Comparison of ENCODE assay signal across 21 cellular contexts in the genomic region with DNA sequence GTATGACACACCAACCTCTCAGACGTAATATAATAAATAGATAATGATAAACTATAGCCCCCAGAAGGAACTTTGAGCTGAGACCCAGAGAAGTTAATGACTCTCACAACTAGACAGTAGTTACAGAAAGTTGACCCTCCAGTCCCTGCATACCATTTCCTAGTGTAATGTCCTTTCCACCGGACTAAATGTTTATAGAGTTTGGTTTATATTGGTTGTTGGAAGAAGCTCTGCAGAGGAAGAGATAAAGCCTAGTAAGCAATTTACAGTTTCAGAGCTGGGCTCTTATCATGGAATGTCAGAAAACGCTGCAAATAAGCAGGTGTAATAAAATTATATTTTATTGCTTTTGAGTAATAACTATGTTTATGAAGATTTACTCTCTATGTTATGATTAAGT.
"Had no signal": no experiment of that assay in that cellular context is flagged by ENCODE, and none has a peak within 500 bp of the region (broad histone marks: within the 10 kb centered on the region; RNA-seq: fewer than 3 reads in every experiment).

No MANE protein-coding gene starts in this region.

- H3K4me1 Mint-ChIP-seq: activated CD4-positive, alpha-beta T cell treated with anti-CD3 and anti-CD28 coated beads for 36 hours; activated naive CD8-positive, alpha-beta T cell treated with anti-CD3 and anti-CD28 coated beads, Interleukin-2, amount 10 ng/mL, durations not matched to agents 7 days and 5 days; T-helper 17 cell had no signal

- H3K27me3 Mint-ChIP-seq: activated CD4-positive, alpha-beta T cell treated with anti-CD3 and anti-CD28 coated beads for 36 hours; activated CD8-positive, alpha-beta T cell treated with anti-CD3 and anti-CD28 coated beads for 36 hours; activated naive CD8-positive, alpha-beta T cell treated with anti-CD3 and anti-CD28 coated beads, Interleukin-2, amount 10 ng/mL, durations not matched to agents 7 days and 5 days; T-helper 17 cell had no signal

- H3K36me3 Mint-ChIP-seq: activated naive CD8-positive, alpha-beta T cell treated with anti-CD3 and anti-CD28 coated beads, Interleukin-2, amount 10 ng/mL, durations not matched to agents 7 days and 5 days had no signal

- DNase-seq: activated CD4-positive, alpha-beta T cell treated with anti-CD3 and anti-CD28 coated beads for 36 hours; activated CD4-positive, alpha-beta T cell treated with anti-CD3 and anti-CD28 coated beads, Interleukin-2, amount 50 U/mL, for 1 hour; activated CD8-positive, alpha-beta memory T cell treated with anti-CD3 and anti-CD28 coated beads, Interleukin-2, amount 50 U/mL, for 4 hours; activated CD8-positive, alpha-beta T cell treated with anti-CD3 and anti-CD28 coated beads for 36 hours; activated naive CD4-positive, alpha-beta T cell treated with anti-CD3 and anti-CD28 coated beads, Interleukin-2, amount 50 U/mL, for 16 hours; activated naive CD8-positive, alpha-beta T cell treated with anti-CD3 and anti-CD28 coated beads, Interleukin-2, amount 10 ng/mL, durations not matched to agents 7 days and 5 days; adrenal gland; anterior cingulate cortex; caudate nucleus; Kasumi-1; KBM-7; NCI-H1105 treated with DMSO at 0.1 percent for 48 hours; NCI-H1436 treated with DMSO at 0.1 percent for 48 hours; NCI-H187; NCI-H510A treated with DMSO at 0.1 percent for 48 hours; NCI-H69; PC-3; T-helper 17 cell; T-helper 9 cell; WERI-Rb-1 had no signal

- H3K4me3 ChIP-seq: adrenal gland, breast epithelium had no signal

- H3K27ac Mint-ChIP-seq: activated CD4-positive, alpha-beta T cell treated with anti-CD3 and anti-CD28 coated beads for 36 hours; activated CD8-positive, alpha-beta T cell treated with anti-CD3 and anti-CD28 coated beads for 36 hours; activated naive CD8-positive, alpha-beta T cell treated with anti-CD3 and anti-CD28 coated beads, Interleukin-2, amount 10 ng/mL, durations not matched to agents 7 days and 5 days; T-helper 17 cell had no signal

- ATAC-seq: activated CD4-positive, alpha-beta T cell treated with anti-CD3 and anti-CD28 coated beads for 36 hours; activated CD8-positive, alpha-beta T cell treated with anti-CD3 and anti-CD28 coated beads for 36 hours; PC-3; T-helper 17 cell had no signal

- H3K9me3 Mint-ChIP-seq: activated CD8-positive, alpha-beta T cell treated with anti-CD3 and anti-CD28 coated beads for 36 hours had no signal

- H3K4me3 Mint-ChIP-seq: activated CD4-positive, alpha-beta T cell treated with anti-CD3 and anti-CD28 coated beads for 36 hours; activated CD8-positive, alpha-beta T cell treated with anti-CD3 and anti-CD28 coated beads for 36 hours; activated naive CD8-positive, alpha-beta T cell treated with anti-CD3 and anti-CD28 coated beads, Interleukin-2, amount 10 ng/mL, durations not matched to agents 7 days and 5 days; T-helper 17 cell had no signal
